Comparison of ENCODE assay signal across 1 cellular context in the genomic region with DNA sequence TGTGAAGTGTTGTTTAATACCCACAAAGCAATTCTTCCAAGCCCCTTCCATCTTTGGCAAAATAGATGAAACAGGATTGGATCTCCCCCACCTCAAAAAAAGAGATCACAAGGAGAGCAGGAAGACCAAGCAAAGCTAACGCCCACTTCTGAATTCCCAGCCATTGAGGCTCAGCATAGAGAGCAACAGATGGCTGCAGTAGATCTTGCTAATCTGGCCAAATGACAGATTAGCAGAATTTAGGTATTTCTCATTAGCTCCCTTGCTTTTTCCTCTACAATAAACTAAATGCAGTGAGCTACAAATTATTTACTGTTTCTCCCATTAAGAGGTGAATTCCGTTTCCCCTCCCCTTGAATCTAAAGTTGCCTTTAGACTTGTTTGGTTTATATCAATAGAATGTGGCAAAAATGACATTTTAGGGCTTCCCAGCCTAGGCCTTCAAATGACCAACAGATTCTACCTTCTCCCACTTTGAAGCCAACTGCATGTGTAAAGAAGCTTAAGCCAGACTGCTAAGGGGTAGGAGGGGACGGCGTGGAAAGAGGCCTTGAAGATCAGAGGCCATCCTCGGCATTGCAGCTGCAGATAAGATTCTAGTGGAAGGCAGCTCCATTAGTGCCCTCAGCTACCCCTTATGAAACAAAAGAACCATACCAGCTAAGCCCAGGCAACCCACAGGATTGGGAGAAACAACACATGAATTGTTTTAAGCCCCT.
TF ChIP-seq lines count a peak whose summit lies in the region.

No MANE protein-coding gene starts in this region.

TF ChIP-seq in K562, 482 proteins besides CTCF, POLR2A, EP300 and RAD21 (continued from another document and continues in another):
- TF ChIP-seq HMBOX1 (IDR thresholded peaks at IDR 0.05) (no peak), STAT5A (IDR thresholded peaks at IDR 0.05; ENCODE audit: borderline replicate concordance, low read length) (no peak), RBM39 (optimal IDR thresholded peaks at IDR 0.05; ENCODE audit: low read depth, low read length) (no peak), PBX2 (CRISPR knock-in tag; IDR thresholded peaks at IDR 0.05; ENCODE audit: low read depth) (no peak), PBX2 (tag; conservative IDR thresholded peaks at IDR 0.05; ENCODE audit: low read depth) (0 out of 2 replicates have a peak, but pooled peaks have one; percentile 29), CHD4 (IDR thresholded peaks at IDR 0.05; ENCODE audit: insufficient read depth, insufficient replicate concordance, low read depth, low read length, poor library complexity, severe bottlenecking) (no peak), HCFC1 (IDR thresholded peaks at IDR 0.05; ENCODE audit: low read depth, low read length) (no peak), PTTG1 (tag; IDR thresholded peaks at IDR 0.05; ENCODE audit: low read depth) (no peak), EGR1 (conservative IDR thresholded peaks at IDR 0.05) (no peak; the same call in 1 of the 2 replicates), ERF (CRISPR knock-in tag; IDR thresholded peaks at IDR 0.05) (no peak), VEZF1 (CRISPR knock-in tag; IDR thresholded peaks at IDR 0.05) (no peak), ZNF431 (CRISPR knock-in tag; IDR thresholded peaks at IDR 0.05) (no peak), IRF2 (CRISPR knock-in tag; IDR thresholded peaks at IDR 0.05) (no peak), HDAC8 (tag; IDR thresholded peaks at IDR 0.05) (no peak), ZBTB1 (CRISPR knock-in tag; IDR thresholded peaks at IDR 0.05; ENCODE audit: borderline replicate concordance, low read depth) (no peak), TBP (optimal IDR thresholded peaks at IDR 0.05; ENCODE audit: low read depth, low read length) (peak; percentile 10), GATAD2B (IDR thresholded peaks at IDR 0.05; ENCODE audit: borderline replicate concordance) (no peak), TFAP4 (CRISPR knock-in tag; IDR thresholded peaks at IDR 0.05; ENCODE audit: borderline replicate concordance) (no peak), ZNF445 (CRISPR knock-in tag; IDR thresholded peaks at IDR 0.05; ENCODE audit: low read depth) (no peak), TAF9B (IDR thresholded peaks at IDR 0.05; ENCODE audit: partially characterized antibody) (no peak), ZNF165 (CRISPR knock-in tag; IDR thresholded peaks at IDR 0.05; ENCODE audit: borderline replicate concordance) (no peak), TEAD1 (CRISPR knock-in tag; IDR thresholded peaks at IDR 0.05) (no peak), PHB (CRISPR knock-in tag; IDR thresholded peaks at IDR 0.05) (no peak), ATF4 (CRISPR knock-in tag; IDR thresholded peaks at IDR 0.05) (no peak), FOXJ3 (CRISPR knock-in tag; IDR thresholded peaks at IDR 0.05) (no peak), NFATC3 (IDR thresholded peaks at IDR 0.05) (no peak), JUND (IDR thresholded peaks at IDR 0.05; ENCODE audit: borderline replicate concordance, low read depth, low read length) (no peak), JUND (tag; IDR thresholded peaks at IDR 0.05; ENCODE audit: borderline replicate concordance, low read depth, low read length) (peak; percentile 33; the same call in 1 of the 3 replicates), BRD4 (IDR thresholded peaks at IDR 0.05) (no peak), NCOA2 (IDR thresholded peaks at IDR 0.05; ENCODE audit: partially characterized antibody in 2 of 2) (no peak), SRSF3 (IDR thresholded peaks at IDR 0.05; ENCODE audit: insufficient read depth, low read length) (no peak), LEF1 (IDR thresholded peaks at IDR 0.05) (0 out of 2 replicates have a peak, but pooled peaks have one; percentile 21), TEAD2 (tag; IDR thresholded peaks at IDR 0.05) (no peak), L3MBTL2 (IDR thresholded peaks at IDR 0.05) (peak; percentile 76), ILK (tag; IDR thresholded peaks at IDR 0.05; ENCODE audit: borderline replicate concordance, low read depth) (0 out of 2 replicates have a peak, but pooled peaks have one; percentile 49), TGIF2 (CRISPR knock-in tag; IDR thresholded peaks at IDR 0.05) (no peak), YY1 (IDR thresholded peaks at IDR 0.05; ENCODE audit: borderline replicate concordance in 1 of 3, control insufficient read depth in 1 of 3, extremely low read depth in 1 of 3, insufficient read depth in 3 of 3, insufficient read length in 1 of 3, insufficient replicate concordance in 2 of 3, low read depth in 1 of 3, low read length in 2 of 3) (peak in 1 of 3 experiments; percentile 10), ZNF3 (CRISPR knock-in tag; IDR thresholded peaks at IDR 0.05) (no peak), PHTF2 (CRISPR knock-in tag; IDR thresholded peaks at IDR 0.05) (no peak), PYGO2 (tag; IDR thresholded peaks at IDR 0.05) (no peak), SMC3 (conservative IDR thresholded peaks at IDR 0.05; ENCODE audit: insufficient read depth, low read depth, low read length) (no peak), ZNF253 (CRISPR knock-in tag; conservative IDR thresholded peaks at IDR 0.05) (no peak), PRPF4 (IDR thresholded peaks at IDR 0.05; ENCODE audit: insufficient read depth, low read depth, low read length, poor library complexity, severe bottlenecking) (no peak), ZC3H4 (CRISPR knock-in tag; IDR thresholded peaks at IDR 0.05; ENCODE audit: borderline replicate concordance) (no peak), ARID1B (IDR thresholded peaks at IDR 0.05) (peak; percentile 63; the same call in 1 of the 2 replicates)
- TF ChIP-seq, protein P1, sequence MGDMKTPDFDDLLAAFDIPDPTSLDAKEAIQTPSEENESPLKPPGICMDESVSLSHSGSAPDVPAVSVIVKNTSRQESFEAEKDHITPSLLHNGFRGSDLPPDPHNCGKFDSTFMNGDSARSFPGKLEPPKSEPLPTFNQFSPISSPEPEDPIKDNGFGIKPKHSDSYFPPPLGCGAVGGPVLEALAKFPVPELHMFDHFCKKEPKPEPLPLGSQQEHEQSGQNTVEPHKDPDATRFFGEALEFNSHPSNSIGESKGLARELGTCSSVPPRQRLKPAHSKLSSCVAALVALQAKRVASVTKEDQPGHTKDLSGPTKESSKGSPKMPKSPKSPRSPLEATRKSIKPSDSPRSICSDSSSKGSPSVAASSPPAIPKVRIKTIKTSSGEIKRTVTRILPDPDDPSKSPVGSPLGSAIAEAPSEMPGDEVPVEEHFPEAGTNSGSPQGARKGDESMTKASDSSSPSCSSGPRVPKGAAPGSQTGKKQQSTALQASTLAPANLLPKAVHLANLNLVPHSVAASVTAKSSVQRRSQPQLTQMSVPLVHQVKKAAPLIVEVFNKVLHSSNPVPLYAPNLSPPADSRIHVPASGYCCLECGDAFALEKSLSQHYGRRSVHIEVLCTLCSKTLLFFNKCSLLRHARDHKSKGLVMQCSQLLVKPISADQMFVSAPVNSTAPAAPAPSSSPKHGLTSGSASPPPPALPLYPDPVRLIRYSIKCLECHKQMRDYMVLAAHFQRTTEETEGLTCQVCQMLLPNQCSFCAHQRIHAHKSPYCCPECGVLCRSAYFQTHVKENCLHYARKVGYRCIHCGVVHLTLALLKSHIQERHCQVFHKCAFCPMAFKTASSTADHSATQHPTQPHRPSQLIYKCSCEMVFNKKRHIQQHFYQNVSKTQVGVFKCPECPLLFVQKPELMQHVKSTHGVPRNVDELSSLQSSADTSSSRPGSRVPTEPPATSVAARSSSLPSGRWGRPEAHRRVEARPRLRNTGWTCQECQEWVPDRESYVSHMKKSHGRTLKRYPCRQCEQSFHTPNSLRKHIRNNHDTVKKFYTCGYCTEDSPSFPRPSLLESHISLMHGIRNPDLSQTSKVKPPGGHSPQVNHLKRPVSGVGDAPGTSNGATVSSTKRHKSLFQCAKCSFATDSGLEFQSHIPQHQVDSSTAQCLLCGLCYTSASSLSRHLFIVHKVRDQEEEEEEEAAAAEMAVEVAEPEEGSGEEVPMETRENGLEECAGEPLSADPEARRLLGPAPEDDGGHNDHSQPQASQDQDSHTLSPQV (IDR thresholded peaks at IDR 0.05), result peak; percentile 81
- TF ChIP-seq, protein P2, sequence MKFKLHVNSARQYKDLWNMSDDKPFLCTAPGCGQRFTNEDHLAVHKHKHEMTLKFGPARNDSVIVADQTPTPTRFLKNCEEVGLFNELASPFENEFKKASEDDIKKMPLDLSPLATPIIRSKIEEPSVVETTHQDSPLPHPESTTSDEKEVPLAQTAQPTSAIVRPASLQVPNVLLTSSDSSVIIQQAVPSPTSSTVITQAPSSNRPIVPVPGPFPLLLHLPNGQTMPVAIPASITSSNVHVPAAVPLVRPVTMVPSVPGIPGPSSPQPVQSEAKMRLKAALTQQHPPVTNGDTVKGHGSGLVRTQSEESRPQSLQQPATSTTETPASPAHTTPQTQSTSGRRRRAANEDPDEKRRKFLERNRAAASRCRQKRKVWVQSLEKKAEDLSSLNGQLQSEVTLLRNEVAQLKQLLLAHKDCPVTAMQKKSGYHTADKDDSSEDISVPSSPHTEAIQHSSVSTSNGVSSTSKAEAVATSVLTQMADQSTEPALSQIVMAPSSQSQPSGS (CRISPR knock-in tag; IDR thresholded peaks at IDR 0.05), result no peak
- TF ChIP-seq, protein P3, sequence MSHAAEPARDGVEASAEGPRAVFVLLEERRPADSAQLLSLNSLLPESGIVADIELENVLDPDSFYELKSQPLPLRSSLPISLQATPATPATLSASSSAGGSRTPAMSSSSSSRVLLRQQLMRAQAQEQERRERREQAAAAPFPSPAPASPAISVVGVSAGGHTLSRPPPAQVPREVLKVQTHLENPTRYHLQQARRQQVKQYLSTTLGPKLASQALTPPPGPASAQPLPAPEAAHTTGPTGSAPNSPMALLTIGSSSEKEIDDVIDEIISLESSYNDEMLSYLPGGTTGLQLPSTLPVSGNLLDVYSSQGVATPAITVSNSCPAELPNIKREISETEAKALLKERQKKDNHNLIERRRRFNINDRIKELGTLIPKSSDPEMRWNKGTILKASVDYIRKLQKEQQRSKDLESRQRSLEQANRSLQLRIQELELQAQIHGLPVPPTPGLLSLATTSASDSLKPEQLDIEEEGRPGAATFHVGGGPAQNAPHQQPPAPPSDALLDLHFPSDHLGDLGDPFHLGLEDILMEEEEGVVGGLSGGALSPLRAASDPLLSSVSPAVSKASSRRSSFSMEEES (CRISPR knock-in tag; IDR thresholded peaks at IDR 0.05), result no peak
